ENCODE assay signal across 29 cellular contexts in genomic region chr5:180791611-180792213, GRCh38. TPM values are rescaled to one million over a fixed set of nuclear protein-coding genes. Genes with fewer than 3 reads are reported as not detected.
"Had no signal": no experiment of that assay in that cellular context is flagged by ENCODE, and none has a peak within 500 bp of the region (broad histone marks: within the 10 kb centered on the region; RNA-seq: fewer than 3 reads in every experiment).

No MANE protein-coding gene starts in this region.

- FAIRE-seq: bronchial epithelial cell, TTC549 had no signal

- DNase-seq: activated CD4-positive, alpha-beta memory T cell treated with anti-CD3 and anti-CD28 coated beads for 36 hours; activated CD4-positive, alpha-beta T cell treated with anti-CD3 and anti-CD28 coated beads, Interleukin-2, amount 10 ng/mL, durations not matched to agents 7 days and 5 days; activated CD4-positive, CD25-positive, alpha-beta regulatory T cell; activated CD8-positive, alpha-beta memory T cell treated with anti-CD3 and anti-CD28 coated beads for 24 hours; activated gamma-delta T cell treated with Interleukin-2 at 50 U/mL for 16 hours; activated naive CD4-positive, alpha-beta T cell treated with anti-CD3 and anti-CD28 coated beads, Interleukin-2, amount 10 ng/mL, durations not matched to agents 7 days and 5 days; activated T-cell treated with anti-CD3 and anti-CD28 coated beads, Interleukin-2, amount 50 U/mL, for 72 hours; body of pancreas; Kasumi-1; KBM-7; NCI-H1092; NCI-H1417; NCI-H1930; NCI-H2171; NCI-H2227 treated with DMSO at 0.1 percent for 48 hours; NCI-H446 treated with DMSO at 0.1 percent for 48 hours; NCI-H524 treated with DMSO at 0.1 percent for 48 hours; NCI-H82; T-cell; T-helper 2 cell; T1000 had no signal

- ATAC-seq: activated T-cell treated with anti-CD3 and anti-CD28 coated beads, Interleukin-2, amount 50 U/mL, for 72 hours; body of pancreas; T-cell had no signal

- H3K27me3 ChIP-seq: ascending aorta, body of pancreas had no signal

- H3K9me3 ChIP-seq: ascending aorta, body of pancreas had no signal

- H3K4me3 Mint-ChIP-seq: activated CD4-positive, alpha-beta memory T cell treated with anti-CD3 and anti-CD28 coated beads for 36 hours; activated CD4-positive, alpha-beta T cell treated with anti-CD3 and anti-CD28 coated beads, Interleukin-2, amount 10 ng/mL, durations not matched to agents 7 days and 5 days; activated naive CD4-positive, alpha-beta T cell treated with anti-CD3 and anti-CD28 coated beads, Interleukin-2, amount 10 ng/mL, durations not matched to agents 7 days and 5 days; activated T-cell treated with anti-CD3 and anti-CD28 coated beads, Interleukin-2, amount 50 U/mL, for 72 hours; T-cell had no signal

- H3K9me3 Mint-ChIP-seq: activated CD4-positive, alpha-beta memory T cell treated with anti-CD3 and anti-CD28 coated beads for 36 hours; activated CD4-positive, alpha-beta T cell treated with anti-CD3 and anti-CD28 coated beads, Interleukin-2, amount 10 ng/mL, durations not matched to agents 7 days and 5 days; activated naive CD4-positive, alpha-beta T cell treated with anti-CD3 and anti-CD28 coated beads, Interleukin-2, amount 10 ng/mL, durations not matched to agents 7 days and 5 days; activated T-cell treated with anti-CD3 and anti-CD28 coated beads, Interleukin-2, amount 50 U/mL, for 72 hours; activated T-helper 2 cell treated with anti-CD3 and anti-CD28 coated beads, Interferon-gamma antibody, Interleukin-2, Interleukin-4, amounts not matched to agents 10 μg/mL and 5 μg/mL and 100 μg/mL, durations not matched to agents 14 hours and 24 hours and 36 hours; T-cell had no signal

- H3K27me3 Mint-ChIP-seq: activated CD4-positive, alpha-beta memory T cell treated with anti-CD3 and anti-CD28 coated beads for 36 hours; activated CD4-positive, alpha-beta T cell treated with anti-CD3 and anti-CD28 coated beads, Interleukin-2, amount 10 ng/mL, durations not matched to agents 7 days and 5 days; activated naive CD4-positive, alpha-beta T cell treated with anti-CD3 and anti-CD28 coated beads, Interleukin-2, amount 10 ng/mL, durations not matched to agents 7 days and 5 days; T-cell had no signal

- H3K4me3 ChIP-seq: ascending aorta, body of pancreas, SK-N-MC had no signal

- H3K27ac ChIP-seq: ascending aorta, SK-N-MC had no signal

- H3K27ac Mint-ChIP-seq: activated CD4-positive, alpha-beta memory T cell treated with anti-CD3 and anti-CD28 coated beads for 36 hours; activated CD4-positive, alpha-beta T cell treated with anti-CD3 and anti-CD28 coated beads, Interleukin-2, amount 10 ng/mL, durations not matched to agents 7 days and 5 days; activated naive CD4-positive, alpha-beta T cell treated with anti-CD3 and anti-CD28 coated beads, Interleukin-2, amount 10 ng/mL, durations not matched to agents 7 days and 5 days; activated T-cell treated with anti-CD3 and anti-CD28 coated beads, Interleukin-2, amount 50 U/mL, for 72 hours; activated T-helper 2 cell treated with anti-CD3 and anti-CD28 coated beads, Interferon-gamma antibody, Interleukin-2, Interleukin-4, amounts not matched to agents 10 μg/mL and 5 μg/mL and 100 μg/mL, durations not matched to agents 14 hours and 24 hours and 36 hours; T-cell had no signal

RNA-seq across cellular contexts. Expression of gene OR2Y1, which starts 51.9 kb away (rescaled TPM):
- total RNA-seq: activated CD4-positive, alpha-beta memory T cell treated with anti-CD3 and anti-CD28 coated beads for 36 hours; activated CD4-positive, alpha-beta T cell treated with anti-CD3 and anti-CD28 coated beads, Interleukin-2, amount 10 ng/mL, durations not matched to agents 7 days and 5 days; activated T-cell treated with anti-CD3 and anti-CD28 coated beads, Interleukin-2, amount 50 U/mL, for 72 hours; activated T-helper 2 cell treated with anti-CD3 and anti-CD28 coated beads, Interferon-gamma antibody, Interleukin-2, Interleukin-4, amounts not matched to agents 10 μg/mL and 5 μg/mL and 100 μg/mL, durations not matched to agents 14 hours and 24 hours and 36 hours; ascending aorta; body of pancreas; bronchial epithelial cell; M059J; OCI-LY7; RPMI7951; T-cell had no signal
